8 cellular contexts compared by ENCODE assay signal in the genomic region with DNA sequence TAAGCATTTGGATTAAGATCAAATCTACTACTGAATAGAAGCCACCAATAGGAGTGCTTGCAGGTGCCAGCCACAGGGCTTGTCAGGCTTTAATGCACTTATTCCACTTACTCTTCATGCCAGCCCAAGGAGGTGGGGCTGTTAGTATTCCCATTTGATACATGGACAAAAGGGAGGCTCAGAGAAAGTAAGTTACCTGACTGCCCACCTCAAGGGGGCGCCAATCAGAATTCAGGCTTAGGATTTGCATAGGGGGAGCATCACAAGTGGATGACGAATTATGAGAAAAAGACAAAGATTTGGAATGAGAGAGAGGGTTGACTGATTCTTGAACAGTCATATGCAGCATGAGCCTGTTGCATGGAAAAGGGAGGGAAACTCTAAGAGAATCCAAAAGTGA.
DNase-seq lines count a peak whose midpoint lies in the region; TF ChIP-seq lines count a peak whose summit lies in the region.

No MANE protein-coding gene starts in this region.

- intact Hi-C loops in OCI-LY7 (cut with micrococcal nuclease; ENCODE audit: unreplicated experiment) = no loop called here

- 0 out of 2 replicates have a peak, but pooled peaks cover 11% of the 10 kb centered on the region for H3K9me3 ChIP-seq in OCI-LY7 (ENCODE audit: low read length)

- DNase-seq in activated T-cell treated with anti-CD3 and anti-CD28 coated beads for 1 hour (ENCODE audit: low read depth) (peak; percentile 2), activated T-cell treated with anti-CD3 and anti-CD28 coated beads for 4 hours (no peak), OCI-LY7 (ENCODE audit: low spot score) (no peak), fibroblast of mammary gland (ENCODE audit: low read depth) (peak; percentile 33), GM10248 (ENCODE audit: extremely low spot score) (no peak), hepatic stellate cell (ENCODE audit: low spot score) (no peak), D341Med (ENCODE audit: low spot score) (no peak)
- DNase-seq in stimulated activated CD8-positive, alpha-beta memory T cell treated with anti-CD3 and anti-CD28 coated beads, Interleukin-15, amount 100 ng/mL, for 24 hours (ENCODE audit: low read depth) = peak; percentile 3

- TF ChIP-seq CTCF in OCI-LY7 (conservative IDR thresholded peaks at IDR 0.05; ENCODE audit: low read length) (peak; percentile 67), fibroblast of mammary gland (conservative IDR thresholded peaks at IDR 0.05; ENCODE audit: control insufficient read depth, insufficient read depth, low read depth, low read length) (peak; percentile 45), GM10248 (IDR thresholded peaks at IDR 0.05; ENCODE audit: control extremely low read depth, extremely low read depth, low read depth, missing control alignments) (no peak)

- H3K27ac ChIP-seq in OCI-LY7 (ENCODE audit: low read depth, low read length, poor library complexity, severe bottlenecking) = no peak overlapping the region

- H3K36me3 ChIP-seq in OCI-LY7 (ENCODE audit: insufficient read depth, low read length) = no peaks in the 10 kb centered on the region

- POLR2A ChIA-PET in OCI-LY7 (lab: Charles Lee) (no interaction called here), GM10248 (lab: Yijun Ruan, JAX) (no interaction called here)

- no TSS peak for BruUV-seq in OCI-LY7 (replicated peaks; lab: Mats Ljungman, UMichigan)

- no peaks in the 10 kb centered on the region for H3K9me2 ChIP-seq in OCI-LY7 (ENCODE audit: insufficient read depth, low read length)

- no peaks in the 10 kb centered on the region for H3K4me1 ChIP-seq in OCI-LY7 (ENCODE audit: insufficient read depth, low read length, poor library complexity, severe bottlenecking)

- H2AFZ ChIP-seq in OCI-LY7 (ENCODE audit: low read length) = no peak overlapping the region

- no peaks in the 10 kb centered on the region for H3K79me2 ChIP-seq in OCI-LY7 (ENCODE audit: insufficient read depth, low read depth, low read length)

- no peak overlapping the region for H3K4me2 ChIP-seq in OCI-LY7 (ENCODE audit: low read length)

- CTCF ChIA-PET in OCI-LY7 (lab: Charles Lee; ENCODE audit: unreplicated experiment) = no interaction called here
- CTCF ChIA-PET in GM10248 (lab: Yijun Ruan, JAX) = no interaction called here

- no peaks in the 10 kb centered on the region for H4K20me1 ChIP-seq in OCI-LY7 (ENCODE audit: insufficient read depth, low read length)

- H3K4me3 ChIP-seq in OCI-LY7 (ENCODE audit: low read depth, low read length, poor library complexity, severe bottlenecking) (no peak overlapping the region), fibroblast of mammary gland (ENCODE audit: control insufficient read depth, low read depth, low read length) (no peak overlapping the region)

Comparison
In these comparisons a context has a peak if more than half of its experiments do, and no peak if none do; other contexts are left out.
1. DNase-seq: peak in activated T-cell treated with anti-CD3 and anti-CD28 coated beads for 1 hour (single experiment), fibroblast of mammary gland (single experiment) and stimulated activated CD8-positive, alpha-beta memory T cell treated with anti-CD3 and anti-CD28 coated beads, Interleukin-15, amount 100 ng/mL, for 24 hours (single experiment); none in activated T-cell treated with anti-CD3 and anti-CD28 coated beads for 4 hours (single experiment), OCI-LY7 (single experiment), GM10248 (single experiment), hepatic stellate cell (single experiment) and D341Med (single experiment).